In the genomic region with DNA sequence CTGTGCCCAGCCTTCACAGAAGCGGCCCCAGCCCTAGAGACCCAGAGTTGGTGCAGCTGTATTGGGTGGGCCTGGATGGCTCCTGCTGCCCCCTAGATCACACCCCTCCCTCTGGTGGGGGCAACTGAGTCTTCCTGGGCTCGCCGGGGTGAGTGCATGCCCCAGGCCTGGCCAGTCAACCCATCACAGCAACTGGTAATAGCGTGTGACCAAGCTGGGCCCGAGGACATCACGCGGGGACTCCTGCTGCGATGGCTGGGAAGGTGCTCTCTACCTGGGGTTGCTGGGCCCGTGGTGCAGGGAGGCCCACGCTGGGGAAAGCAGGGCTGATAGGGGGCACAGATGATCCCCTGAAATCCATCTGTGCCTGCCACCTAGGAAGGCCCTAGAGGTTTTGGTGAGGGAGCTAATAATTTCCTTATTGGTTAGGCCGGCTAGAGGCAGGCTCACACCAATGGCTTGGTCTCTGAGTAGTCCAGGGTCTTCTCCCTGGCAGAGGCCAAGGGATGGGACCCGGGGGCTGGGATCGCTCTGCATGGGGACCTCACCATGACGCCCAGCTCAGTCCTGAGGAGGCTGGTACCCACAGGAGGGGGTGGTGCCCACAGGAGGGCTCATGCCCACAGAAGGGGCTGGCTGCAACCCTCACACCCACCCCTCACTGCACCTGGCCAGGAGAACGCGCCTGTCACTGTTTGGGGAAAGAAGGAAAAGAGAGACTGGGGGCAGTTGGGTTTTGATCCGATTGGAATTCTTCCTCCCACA, we compare ENCODE assay signal across 1 cellular context.
TF ChIP-seq lines count a peak whose summit lies in the region.

No MANE protein-coding gene starts in this region.

TF ChIP-seq in WTC11, 78 proteins besides CTCF, POLR2A, EP300 and RAD21 (continued from another document):
- TF ChIP-seq, protein P1, sequence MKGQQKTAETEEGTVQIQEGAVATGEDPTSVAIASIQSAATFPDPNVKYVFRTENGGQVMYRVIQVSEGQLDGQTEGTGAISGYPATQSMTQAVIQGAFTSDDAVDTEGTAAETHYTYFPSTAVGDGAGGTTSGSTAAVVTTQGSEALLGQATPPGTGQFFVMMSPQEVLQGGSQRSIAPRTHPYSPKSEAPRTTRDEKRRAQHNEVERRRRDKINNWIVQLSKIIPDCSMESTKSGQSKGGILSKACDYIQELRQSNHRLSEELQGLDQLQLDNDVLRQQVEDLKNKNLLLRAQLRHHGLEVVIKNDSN (CRISPR knock-in tag; IDR thresholded peaks at IDR 0.05), result no peak
- TF ChIP-seq, protein P2, sequence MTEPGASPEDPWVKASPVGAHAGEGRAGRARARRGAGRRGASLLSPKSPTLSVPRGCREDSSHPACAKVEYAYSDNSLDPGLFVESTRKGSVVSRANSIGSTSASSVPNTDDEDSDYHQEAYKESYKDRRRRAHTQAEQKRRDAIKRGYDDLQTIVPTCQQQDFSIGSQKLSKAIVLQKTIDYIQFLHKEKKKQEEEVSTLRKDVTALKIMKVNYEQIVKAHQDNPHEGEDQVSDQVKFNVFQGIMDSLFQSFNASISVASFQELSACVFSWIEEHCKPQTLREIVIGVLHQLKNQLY (CRISPR knock-in tag; IDR thresholded peaks at IDR 0.05), result no peak
- TF ChIP-seq ETV6 (CRISPR knock-in tag; IDR thresholded peaks at IDR 0.05), result no peak
- TF ChIP-seq, protein P3, sequence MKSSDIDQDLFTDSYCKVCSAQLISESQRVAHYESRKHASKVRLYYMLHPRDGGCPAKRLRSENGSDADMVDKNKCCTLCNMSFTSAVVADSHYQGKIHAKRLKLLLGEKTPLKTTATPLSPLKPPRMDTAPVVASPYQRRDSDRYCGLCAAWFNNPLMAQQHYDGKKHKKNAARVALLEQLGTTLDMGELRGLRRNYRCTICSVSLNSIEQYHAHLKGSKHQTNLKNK (CRISPR knock-in tag; IDR thresholded peaks at IDR 0.05), result no peak
- TF ChIP-seq, protein P4, sequence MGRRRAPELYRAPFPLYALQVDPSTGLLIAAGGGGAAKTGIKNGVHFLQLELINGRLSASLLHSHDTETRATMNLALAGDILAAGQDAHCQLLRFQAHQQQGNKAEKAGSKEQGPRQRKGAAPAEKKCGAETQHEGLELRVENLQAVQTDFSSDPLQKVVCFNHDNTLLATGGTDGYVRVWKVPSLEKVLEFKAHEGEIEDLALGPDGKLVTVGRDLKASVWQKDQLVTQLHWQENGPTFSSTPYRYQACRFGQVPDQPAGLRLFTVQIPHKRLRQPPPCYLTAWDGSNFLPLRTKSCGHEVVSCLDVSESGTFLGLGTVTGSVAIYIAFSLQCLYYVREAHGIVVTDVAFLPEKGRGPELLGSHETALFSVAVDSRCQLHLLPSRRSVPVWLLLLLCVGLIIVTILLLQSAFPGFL (CRISPR knock-in tag; IDR thresholded peaks at IDR 0.05; ENCODE audit: borderline replicate concordance), result no peak
TF ChIP-seq in WTC11: peak in this region for 0.
